ENCODE assay signal across 20 cellular contexts in genomic region chr3:138712086-138712485, GRCh38.
A peak's percentile ranks its signal among the peaks of the same experiment; 100 is the strongest.
DNase-seq lines count a peak whose midpoint lies in the region; ATAC-seq, FAIRE-seq and TF ChIP-seq lines count a peak whose summit lies in the region.
"Had no signal": no experiment of that assay in that cellular context is flagged by ENCODE, and none has a peak within 500 bp of the region (broad histone marks: within the 10 kb centered on the region; RNA-seq: fewer than 3 reads in every experiment).

No MANE protein-coding gene starts in this region.

- BruUV-seq in K562 (replicated peaks; lab: Mats Ljungman, UMichigan) = no TSS peak

- WGBS in K562 (ENCODE audit: insufficient coverage, low coverage, missing lambda C conversion rate) = 98% methylated on average over 4 of the region's 4 CpGs

- H3K27ac ChIP-seq in SK-N-MC (peak overlapping the region; percentile 14; the same call in 1 of the 2 replicates), K562 (ENCODE audit: extremely low read depth, low read depth, low read length) (no peak overlapping the region)

- H3K79me2 ChIP-seq in K562 (ENCODE audit: control insufficient read depth, insufficient read depth, low read length) = peaks cover 11% of the 10 kb centered on the region; the same call in 1 of the 3 replicates

- no peak for TF ChIP-seq CTCF in K562 (IDR thresholded peaks at IDR 0.05 in 2 of 3, conservative IDR thresholded peaks at IDR 0.05 in 1 of 3; ENCODE audit: insufficient read depth in 2 of 3, low read depth in 1 of 3, low read length in 3 of 3)

- H3K9me3 ChIP-seq in SK-N-MC (ENCODE audit: low read depth, low read length) = no peaks in the 10 kb centered on the region
- H3K9me3 ChIP-seq in K562 (replicated peaks; ENCODE audit: control insufficient read depth, insufficient read depth, low read depth, low read length) = no peaks in the 10 kb centered on the region

- no peak for TF ChIP-seq EP300 in K562 (IDR thresholded peaks at IDR 0.05; ENCODE audit: low read length)

- CTCF ChIA-PET in K562 (lab: Yijun Ruan, JAX; ENCODE audit: low intra/inter-chr PET ratio) = interaction anchor here (0.6 to 0.7 kb wide), 3 partner anchors 12 to 533 kb away, joined by 3 to 5 read pairs (median 4); no protein-coding TSS in a partner anchor

- TF ChIP-seq POLR2A in K562 (conservative IDR thresholded peaks at IDR 0.05) = no peak

- in situ Hi-C loops in K562 (cut with MboI) = no loop called here

- DNase-seq in SK-N-MC (ENCODE audit: low read depth, low spot score) (no peak), K562 (ENCODE audit: extremely low read depth in 1 of 4, low spot score in 3 of 4) (no peak), iris pigment epithelial cell (ENCODE audit: low read depth) (peak; percentile 11), posterior vena cava (ENCODE audit: low spot score) (no peak), left colon (no peak)
- DNase-seq in stimulated activated CD4-positive, alpha-beta T cell treated with anti-CD3 and anti-CD28 coated beads, Interleukin-1b, Interleukin-23, amount 100 ng/mL, for 48 hours = no peak
- DNase-seq in activated CD4-positive, alpha-beta T cell treated with anti-CD3 and anti-CD28 coated beads, Interleukin-2, amount 50 U/mL, for 48 hours = no peak
- DNase-seq: 8988T; C1 segment of cervical spinal cord; Calu3; CD4-positive, alpha-beta memory T cell; COR-L47; DMS53; DMS79 treated with DMSO at 0.1 percent for 48 hours; GF-D8; GOT3; HCEC 1CT had no signal

- no peaks in the 10 kb centered on the region for H3K27me3 ChIP-seq in K562 (ENCODE audit: control insufficient read depth in 2 of 2, insufficient read depth in 2 of 2, low read length in 2 of 2)

- intact Hi-C loops in K562 (cut with micrococcal nuclease) = no loop called here
- intact Hi-C loops in posterior vena cava (cut with DNase I) = loop anchor here in 1 of 2 donors (2.0 kb wide), 1 partner anchor 53 kb away; no protein-coding TSS in a partner anchor
- intact Hi-C loops in left colon (cut with DNase I, micrococcal nuclease) = no loop called here

- no peak for FAIRE-seq in K562 (lab: Jason Lieb, UNC)
- FAIRE-seq: GM12891, GM18507, H54 had no signal

- no peaks in the 10 kb centered on the region for H4K20me1 ChIP-seq in K562 (replicated peaks; ENCODE audit: control insufficient read depth, insufficient read depth, low read length)

- TF ChIP-seq RAD21 in K562 (CRISPR knock-in tag; conservative IDR thresholded peaks at IDR 0.05 in 1 of 2, IDR thresholded peaks at IDR 0.05 in 1 of 2) = no peak

- ATAC-seq in K562 (no peak), left colon (no peak)

- POLR2A ChIA-PET in K562 (lab: Yijun Ruan, JAX) = no interaction called here

- H3K9me1 ChIP-seq in K562 (ENCODE audit: control insufficient read depth, insufficient read depth, low read length) = no peaks in the 10 kb centered on the region

- H3K4me2 ChIP-seq in K562 (ENCODE audit: insufficient read depth, low read length) = no peak overlapping the region

- no peak overlapping the region for H2AFZ ChIP-seq in K562 (ENCODE audit: low read depth, low read length)

- H3K4me1 ChIP-seq in K562 (replicated peaks in 1 of 2; ENCODE audit: control insufficient read depth in 2 of 2, insufficient read depth in 2 of 2, low read length in 2 of 2) = no peaks in the 10 kb centered on the region

- H3K4me3 ChIP-seq in SK-N-MC (no peak overlapping the region), K562 (no peak overlapping the region)

- H3K36me3 ChIP-seq in SK-N-MC (ENCODE audit: insufficient read depth, low read length) (0 out of 2 replicates have a peak, but pooled peaks cover 6% of the 10 kb centered on the region), K562 (ENCODE audit: control insufficient read depth, insufficient read depth, low read length) (peaks cover 71% of the 10 kb centered on the region)

- H3K9ac ChIP-seq in SK-N-MC (ENCODE audit: insufficient read length) (no peak overlapping the region), K562 (ENCODE audit: insufficient read depth in 1 of 2, low read depth in 2 of 2, low read length in 2 of 2) (no peak overlapping the region)

TF ChIP-seq in K562, 482 proteins besides CTCF, POLR2A, EP300 and RAD21:
- TF ChIP-seq POLR2AphosphoS5 (IDR thresholded peaks at IDR 0.05; ENCODE audit: control insufficient read depth, insufficient read depth, low read depth, low read length) (no peak), CBFA2T2 (conservative IDR thresholded peaks at IDR 0.05) (no peak), GABPB2 (CRISPR knock-in tag; conservative IDR thresholded peaks at IDR 0.05) (no peak), POLR2H (tag; IDR thresholded peaks at IDR 0.05; ENCODE audit: low read depth) (peak; percentile 24; the same call in 1 of the 2 replicates)
